8 cellular contexts compared by ENCODE assay signal in genomic region chr6:30907758-30908591, GRCh38. TPM values are rescaled to one million over a fixed set of nuclear protein-coding genes. Genes with fewer than 3 reads are reported as not detected.
DNase-seq lines count a peak whose midpoint lies in the region; ATAC-seq and TF ChIP-seq lines count a peak whose summit lies in the region.

TSS of gene GTF2H4 (plus strand) at chr6:30908207.

- no peaks in the 10 kb centered on the region for H3K27me3 ChIP-seq in adipocyte (replicated peaks; ENCODE audit: control insufficient read depth, insufficient read depth, low read length)
- no peaks in the 10 kb centered on the region for H3K27me3 ChIP-seq in parathyroid adenoma (ENCODE audit: control insufficient read depth, insufficient read depth, low read length)
- no peaks in the 10 kb centered on the region for H3K27me3 ChIP-seq in transverse colon

- H3K4me3 ChIP-seq in GM12865 (ENCODE audit: low read depth, low read length): peak within 1 kb of the TSS; percentile 90
- peak within 1 kb of the TSS; percentile 97 for H3K4me3 ChIP-seq in adipocyte (ENCODE audit: low read length)
- H3K4me3 ChIP-seq in parathyroid adenoma (ENCODE audit: low read depth, low read length): peak within 1 kb of the TSS; percentile 92
- peak within 1 kb of the TSS; percentile 60 to 99 (median 68) for H3K4me3 ChIP-seq in transverse colon

- TF ChIP-seq CTCF in GM12865 (IDR thresholded peaks at IDR 0.05; ENCODE audit: insufficient read depth, low read depth, low read length, missing control alignments) (no peak), parathyroid adenoma (IDR thresholded peaks at IDR 0.05) (no peak), transverse colon (IDR thresholded peaks at IDR 0.05) (peak in 1 of 5 experiments; percentile 14)

- no peak for TF ChIP-seq POLR2A in transverse colon (IDR thresholded peaks at IDR 0.05)

- H3K36me3 ChIP-seq in adipocyte (ENCODE audit: control insufficient read depth, insufficient read depth, low read length, severe bottlenecking) (peaks cover 33% of the 10 kb centered on the region), parathyroid adenoma (ENCODE audit: control insufficient read depth, insufficient read depth, low read length) (no peaks in the 10 kb centered on the region), transverse colon (peaks cover 0 to 4% (median 0%) of the 10 kb centered on the region in 4 donors)

- TF ChIP-seq EP300 in transverse colon (IDR thresholded peaks at IDR 0.05; ENCODE audit: low read depth): no peak

- intact Hi-C loops in Right ventricle myocardium superior (cut with DNase I): no loop called here
- intact Hi-C loops in transverse colon (cut with DNase I; ENCODE audit: low total_unique reads): no loop called here

- H3K4me1 ChIP-seq in adipocyte (ENCODE audit: control insufficient read depth, insufficient read depth, low read length) (peaks cover 19% of the 10 kb centered on the region), parathyroid adenoma (no peaks in the 10 kb centered on the region), transverse colon (peaks cover 9 to 20% (median 12%) of the 10 kb centered on the region in 4 donors)

- no peaks in the 10 kb centered on the region for H3K9me3 ChIP-seq in adipocyte (ENCODE audit: control insufficient read depth, low read length)
- H3K9me3 ChIP-seq in parathyroid adenoma (ENCODE audit: control insufficient read depth, low read length): no peaks in the 10 kb centered on the region
- H3K9me3 ChIP-seq in transverse colon: no peaks in the 10 kb centered on the region

- in situ Hi-C loops in transverse colon (cut with MboI; ENCODE audit: low pct_ligation_motif_present in 1 of 4, low pct_unique_long_range_greater_than_20kb in 1 of 4, low sequenced_read_pairs in 3 of 4): no loop called here

- peak within 1 kb of the TSS; percentile 95 for H2AFZ ChIP-seq in parathyroid adenoma

- WGBS in transverse colon (ENCODE audit: low coverage in 1 of 2), 2 donors: 1% methylated on average over 47 of the region's 49 CpGs; no CpG with 5 or more reads in 1 of the 2 donors

- H3K27ac ChIP-seq in parathyroid adenoma: peak within 1 kb of the TSS; percentile 64
- H3K27ac ChIP-seq in transverse colon: peak within 1 kb of the TSS; percentile 67 to 76 (median 74)

- peak within 1 kb of the TSS; percentile 94 for H3K9ac ChIP-seq in adipocyte (ENCODE audit: low read length)
- peak within 1 kb of the TSS; percentile 47 for H3K9ac ChIP-seq in parathyroid adenoma

- peak within 1 kb of the TSS; percentile 69 for H3K4me2 ChIP-seq in parathyroid adenoma (ENCODE audit: low read length)

- DNase-seq in GM12865 (ENCODE audit: low read depth) (peak; percentile 99), NCI-H1436 (lab: John Stamatoyannopoulos, UW) (peak; percentile 98), T follicular helper cell (ENCODE audit: low read depth) (peak; percentile 93), adipocyte (ENCODE audit: low read depth) (peak; percentile 100), Right ventricle myocardium superior (peak; percentile 98), transverse colon (peak; percentile 97)

- peaks cover 5% of the 10 kb centered on the region for H3K79me2 ChIP-seq in parathyroid adenoma

- peak; percentile 96 for ATAC-seq in HG02798 (IDR thresholded peaks at IDR 0.05; ENCODE audit: poor library complexity, unreplicated experiment)
- ATAC-seq in Right ventricle myocardium superior (ENCODE audit: poor library complexity): peak; percentile 99

RNA-seq across cellular contexts. Expression of gene GTF2H4, which starts in this region (rescaled TPM):
- total RNA-seq in Right ventricle myocardium superior (23.6 TPM), transverse colon (10 to 100 TPM in 1 of 4 donors, 1 to 10 TPM in 3; 2.0 to 44.5 (median 6.8) TPM)

Comparison
In these comparisons a context has a peak if more than half of its experiments do, and no peak if none do; other contexts are left out.
1. Peak in every context shown above with its lines: DNase-seq, ATAC-seq, H3K4me3 ChIP-seq and H3K27ac ChIP-seq.